In genomic region chr6:11142296-11143027, GRCh38 we compare ENCODE assay signal across 1 cellular context.
TF ChIP-seq lines count a peak whose summit lies in the region.

No MANE protein-coding gene starts in this region.

TF ChIP-seq in A549, 52 proteins besides CTCF, POLR2A, EP300 and RAD21 (continued from another document):
- TF ChIP-seq USF2 (IDR thresholded peaks at IDR 0.05) = no peak
